18 cellular contexts compared by ENCODE assay signal in genomic region chr7:107588529-107589130, GRCh38. TPM values are rescaled to one million over a fixed set of nuclear protein-coding genes. Genes with fewer than 3 reads are reported as not detected.
DNase-seq lines count a peak whose midpoint lies in the region; ATAC-seq, FAIRE-seq and TF ChIP-seq lines count a peak whose summit lies in the region.
"Had no signal": no experiment of that assay in that cellular context is flagged by ENCODE, and none has a peak within 500 bp of the region (broad histone marks: within the 10 kb centered on the region; RNA-seq: fewer than 3 reads in every experiment).

No MANE protein-coding gene starts in this region.

- H3K9me3 ChIP-seq in ascending aorta: no peaks in the 10 kb centered on the region
- no peaks in the 10 kb centered on the region for H3K9me3 ChIP-seq in thoracic aorta
- H3K9me3 ChIP-seq in HepG2 (ENCODE audit: low read length): no peaks in the 10 kb centered on the region
- H3K9me3 ChIP-seq: A549; BLaER1 treated with 17β-estradiol and CSF1 and Interleukin-3, amounts not matched to agents 10 nM and 100 nM; Caco-2 had no signal

- FAIRE-seq in HepG2 (lab: Jason Lieb, UNC): no peak
- FAIRE-seq: A549, D721Med, G401.6, GM12891 had no signal

- WGBS in HepG2 (ENCODE audit: low lambda C conversion rate): 97% methylated on average over 5 of the region's 5 CpGs

- no TSS peak for BruUV-seq in HepG2 (replicated peaks; lab: Mats Ljungman, UMichigan)

- ATAC-seq in thoracic aorta (ENCODE audit: insufficient number of reproducible peaks, low FRiP score, low read depth) (no peak), GM18907 (IDR thresholded peaks at IDR 0.05; ENCODE audit: unreplicated experiment) (no peak), HepG2 (no peak)
- ATAC-seq: A549; CD8-positive, alpha-beta T cell had no signal

- intact Hi-C loops in ascending aorta (cut with DNase I): loop anchor here (10.0 kb wide), 1 partner anchor 306 kb away; the partner anchor contains the start of gene DLD
- intact Hi-C loops in HepG2 (cut with micrococcal nuclease; ENCODE audit: unreplicated experiment): no loop called here

- no peak for TF ChIP-seq EP300 in HepG2 (IDR thresholded peaks at IDR 0.05; ENCODE audit: low read depth in 2 of 2, low read length in 2 of 2)
- no peak for TF ChIP-seq EP300 in HepG2 (CRISPR knock-in tag; IDR thresholded peaks at IDR 0.05; ENCODE audit: borderline replicate concordance)

- DNase-seq in ascending aorta (ENCODE audit: low spot score in 2 of 2): no peak
- DNase-seq in thoracic aorta (ENCODE audit: low spot score): no peak
- no peak for DNase-seq in HepG2 (ENCODE audit: low spot score)
- DNase-seq: AML-193; Caco-2; Calu3; CD4-positive, alpha-beta T cell; CD8-positive, alpha-beta T cell; DMS79 treated with DMSO at 0.1 percent for 48 hours; GF-D8 had no signal

- H3K27me3 ChIP-seq in ascending aorta (no peaks in the 10 kb centered on the region), thoracic aorta (replicated peaks; ENCODE audit: insufficient read depth) (no peaks in the 10 kb centered on the region), HepG2 (ENCODE audit: control insufficient read depth in 1 of 2, insufficient read depth in 2 of 2, low read length in 2 of 2) (no peaks in the 10 kb centered on the region)
- H3K27me3 ChIP-seq: BLaER1 treated with 17β-estradiol and CSF1 and Interleukin-3, amounts not matched to agents 10 nM and 100 nM had no signal

- H3K4me2 ChIP-seq in HepG2 (ENCODE audit: low read depth, low read length): no peak overlapping the region
- H3K4me2 ChIP-seq: A549; BLaER1 treated with 17β-estradiol and CSF1 and Interleukin-3, amounts not matched to agents 10 nM and 100 nM had no signal

- CTCF ChIA-PET in HepG2 (lab: Yijun Ruan, JAX; ENCODE audit: low intra/inter-chr PET ratio, low total read pairs): no interaction called here

- in situ Hi-C loops in HepG2 (cut with HindIII; ENCODE audit: extremely low pct_ligation_motif_present, low pct_unique_long_range_greater_than_20kb): no loop called here

- peaks cover 10 to 16% of the 10 kb centered on the region in 2 donors for H3K36me3 ChIP-seq in ascending aorta
- H3K36me3 ChIP-seq in thoracic aorta: peaks cover 19% of the 10 kb centered on the region
- peaks cover 0 to 12% of the 10 kb centered on the region in 2 experiments; a peak in 1 of 5 replicates for H3K36me3 ChIP-seq in HepG2 (replicated peaks in 1 of 2; ENCODE audit: control insufficient read depth in 1 of 2, insufficient read depth in 2 of 2, low read length in 2 of 2)

- POLR2A ChIA-PET in HepG2 (lab: Yijun Ruan, JAX): no interaction called here

- no peaks in the 10 kb centered on the region for H4K20me1 ChIP-seq in HepG2 (ENCODE audit: insufficient read depth, low read length)
- H4K20me1 ChIP-seq: BLaER1 treated with 17β-estradiol and CSF1 and Interleukin-3, amounts not matched to agents 10 nM and 100 nM had no signal

- TF ChIP-seq RAD21 in HepG2 (CRISPR knock-in tag; IDR thresholded peaks at IDR 0.05): no peak

- H3K4me3 ChIP-seq in ascending aorta (no peak overlapping the region), thoracic aorta (no peak overlapping the region), HepG2 (replicated peaks in 1 of 3; ENCODE audit: insufficient read depth in 1 of 3, low read depth in 2 of 3, low read length in 3 of 3) (no peak overlapping the region)
- H3K4me3 ChIP-seq: A549; BLaER1 treated with 17β-estradiol and CSF1 and Interleukin-3, amounts not matched to agents 10 nM and 100 nM had no signal

- no peak overlapping the region for H2AFZ ChIP-seq in HepG2 (ENCODE audit: low read length)

- no peak for TF ChIP-seq POLR2A in HepG2 (IDR thresholded peaks at IDR 0.05; ENCODE audit: insufficient read depth in 1 of 2, low read depth in 2 of 2, low read length in 2 of 2)

- H3K9ac ChIP-seq in HepG2 (ENCODE audit: insufficient read depth, low read depth, low read length): no peak overlapping the region
- H3K9ac ChIP-seq: BLaER1 treated with 17β-estradiol and CSF1 and Interleukin-3, amounts not matched to agents 10 nM and 100 nM had no signal

- no peaks in the 10 kb centered on the region for H3K79me2 ChIP-seq in HepG2 (ENCODE audit: insufficient read depth, low read length)

- TF ChIP-seq CTCF in ascending aorta (IDR thresholded peaks at IDR 0.05): no peak
- TF ChIP-seq CTCF in thoracic aorta (IDR thresholded peaks at IDR 0.05): no peak
- no peak for TF ChIP-seq CTCF in HepG2 (CRISPR knock-in tag; IDR thresholded peaks at IDR 0.05)

- H3K4me1 ChIP-seq in ascending aorta (peaks cover 0 to 33% of the 10 kb centered on the region in 2 donors), thoracic aorta (ENCODE audit: control insufficient read depth in 1 of 2, low read depth in 2 of 2) (peaks cover 55 to 65% of the 10 kb centered on the region in 2 donors), HepG2 (ENCODE audit: insufficient read depth, low read length) (no peaks in the 10 kb centered on the region)
- H3K4me1 ChIP-seq: A549; BLaER1 treated with 17β-estradiol and CSF1 and Interleukin-3, amounts not matched to agents 10 nM and 100 nM; Caco-2 had no signal

- H3K27ac ChIP-seq in ascending aorta: peak overlapping the region; percentile 8 to 63
- peak overlapping the region; percentile 61 to 73 for H3K27ac ChIP-seq in thoracic aorta
- H3K27ac ChIP-seq in HepG2 (ENCODE audit: extremely low read length, insufficient read depth, low read length): no peak overlapping the region
- H3K27ac ChIP-seq: 22Rv1; A549; BLaER1 treated with 17β-estradiol and CSF1 and Interleukin-3, amounts not matched to agents 10 nM and 100 nM; C4-2B had no signal

RNA-seq across cellular contexts. Expression of gene BCAP29, which starts 8.6 kb away (rescaled TPM):
- total RNA-seq in ascending aorta: 73.2 TPM
- total RNA-seq in thoracic aorta: 100 to 1,000 TPM; 141 to 271 TPM
- total RNA-seq in HepG2 (2016; rRNA removed; fragmentation: Illumina TruSeq; extraction: Trizol): 27.8 and 35.6 TPM in 2 replicates
- 9.7 and 10.3 TPM in 2 replicates for total RNA-seq in HepG2 (2016; cell fraction: cytosol; rRNA removed; fragmentation: Illumina TruSeq; extraction: Trizol; ENCODE audit: low read depth)
- total RNA-seq in HepG2 (2016; cell fraction: insoluble cytoplasmic fraction; rRNA removed; fragmentation: Illumina TruSeq; extraction: Trizol): 24.9 and 34.5 TPM in 2 replicates
- 15.3 and 18.6 TPM in 2 replicates for total RNA-seq in HepG2 (2016; cell fraction: membrane; rRNA removed; fragmentation: Illumina TruSeq; extraction: Trizol)
- total RNA-seq in HepG2 (2016; cell fraction: nucleus; rRNA removed; fragmentation: Illumina TruSeq; extraction: Trizol): 34.2 and 42.0 TPM in 2 replicates
- 11.1 and 15.3 TPM in 2 replicates for polyA plus RNA-seq in HepG2 (2011; rRNA removed)
- polyA plus RNA-seq in HepG2 (2011; cell fraction: cytosol; rRNA removed): 6.6 and 15.3 TPM in 2 replicates
- polyA plus RNA-seq in HepG2 (2011; cell fraction: nucleus; rRNA removed): 5.5 and 6.6 TPM in 2 replicates
- 18.6 and 33.9 TPM in 2 replicates for polyA plus RNA-seq in HepG2 (2012)
- polyA plus RNA-seq in HepG2 (2016; cell fraction: cytosol; fragmentation: Illumina TruSeq; extraction: Trizol; ENCODE audit: low read depth): 12.8 and 13.2 TPM in 2 replicates
- 21.5 and 21.6 TPM in 2 replicates for polyA plus RNA-seq in HepG2 (2016; cell fraction: insoluble cytoplasmic fraction; fragmentation: Illumina TruSeq; extraction: Trizol; ENCODE audit: low read depth)
- 12.1 and 13.0 TPM in 2 replicates for polyA plus RNA-seq in HepG2 (2016; cell fraction: membrane; fragmentation: Illumina TruSeq; extraction: Trizol; ENCODE audit: low read depth)
- polyA plus RNA-seq in HepG2 (2016; cell fraction: nucleus; fragmentation: Illumina TruSeq; extraction: Trizol; ENCODE audit: insufficient read depth, low read depth): 41.8 and 43.2 TPM in 2 replicates
- 6.7 and 10.7 TPM in 2 replicates for polyA minus RNA-seq in HepG2 (2011; rRNA and poly(A)+ RNA removed; ENCODE audit: low replicate concordance)
- polyA minus RNA-seq in HepG2 (2011; cell fraction: cytosol; rRNA and poly(A)+ RNA removed): 9.6 and 10.0 TPM in 2 replicates
- polyA minus RNA-seq in HepG2 (2011; cell fraction: nucleus; rRNA and poly(A)+ RNA removed): 27.8 and 31.9 TPM in 2 replicates

RNA-seq across cellular contexts. Expression of gene DUS4L, which starts 24.9 kb away (rescaled TPM):
- total RNA-seq in ascending aorta (0.75 TPM), thoracic aorta (10 to 100 TPM in 1 of 2 donors, 1 to 10 TPM in 1; 4.7 to 10.3 TPM), HepG2 (2016; rRNA removed; fragmentation: Illumina TruSeq; extraction: Trizol) (9.8 and 10.6 TPM in 2 replicates)
- total RNA-seq in HepG2 (2016; cell fraction: cytosol; rRNA removed; fragmentation: Illumina TruSeq; extraction: Trizol; ENCODE audit: low read depth): 4.9 and 6.6 TPM in 2 replicates
- total RNA-seq in HepG2 (2016; cell fraction: insoluble cytoplasmic fraction; rRNA removed; fragmentation: Illumina TruSeq; extraction: Trizol): 8.8 and 10.7 TPM in 2 replicates
- 7.6 and 9.0 TPM in 2 replicates for total RNA-seq in HepG2 (2016; cell fraction: membrane; rRNA removed; fragmentation: Illumina TruSeq; extraction: Trizol)
- 12.6 and 14.1 TPM in 2 replicates for total RNA-seq in HepG2 (2016; cell fraction: nucleus; rRNA removed; fragmentation: Illumina TruSeq; extraction: Trizol)
- 3.9 and 5.6 TPM in 2 replicates for polyA plus RNA-seq in HepG2 (2011; rRNA removed)
- 2.0 and 2.7 TPM in 2 replicates for polyA plus RNA-seq in HepG2 (2011; cell fraction: cytosol; rRNA removed)
- polyA plus RNA-seq in HepG2 (2011; cell fraction: nucleus; rRNA removed): 4.9 and 5.3 TPM in 2 replicates
- 5.9 and 8.4 TPM in 2 replicates for polyA plus RNA-seq in HepG2 (2012)
- 2.7 and 3.6 TPM in 2 replicates for polyA plus RNA-seq in HepG2 (2016; cell fraction: cytosol; fragmentation: Illumina TruSeq; extraction: Trizol; ENCODE audit: low read depth)
- 10.6 and 11.7 TPM in 2 replicates for polyA plus RNA-seq in HepG2 (2016; cell fraction: insoluble cytoplasmic fraction; fragmentation: Illumina TruSeq; extraction: Trizol; ENCODE audit: low read depth)
- 6.6 and 7.0 TPM in 2 replicates for polyA plus RNA-seq in HepG2 (2016; cell fraction: membrane; fragmentation: Illumina TruSeq; extraction: Trizol; ENCODE audit: low read depth)
- polyA plus RNA-seq in HepG2 (2016; cell fraction: nucleus; fragmentation: Illumina TruSeq; extraction: Trizol; ENCODE audit: insufficient read depth, low read depth): 11.8 and 16.4 TPM in 2 replicates
- 3.5 and 8.4 TPM in 2 replicates for polyA minus RNA-seq in HepG2 (2011; rRNA and poly(A)+ RNA removed; ENCODE audit: low replicate concordance)
- polyA minus RNA-seq in HepG2 (2011; cell fraction: cytosol; rRNA and poly(A)+ RNA removed): 2.2 and 3.5 TPM in 2 replicates
- polyA minus RNA-seq in HepG2 (2011; cell fraction: nucleus; rRNA and poly(A)+ RNA removed): 13.6 and 18.8 TPM in 2 replicates

RNA-seq across cellular contexts. Expression of gene COG5, which starts 24.9 kb away (rescaled TPM):
- 16.8 TPM for total RNA-seq in ascending aorta
- total RNA-seq in thoracic aorta: 10 to 100 TPM; 52.5 to 72.4 TPM
- total RNA-seq in HepG2 (2016; rRNA removed; fragmentation: Illumina TruSeq; extraction: Trizol): 31.3 and 50.0 TPM in 2 replicates
- 6.1 and 6.8 TPM in 2 replicates for total RNA-seq in HepG2 (2016; cell fraction: cytosol; rRNA removed; fragmentation: Illumina TruSeq; extraction: Trizol; ENCODE audit: low read depth)
- 31.5 and 51.4 TPM in 2 replicates for total RNA-seq in HepG2 (2016; cell fraction: insoluble cytoplasmic fraction; rRNA removed; fragmentation: Illumina TruSeq; extraction: Trizol)
- 7.1 and 7.8 TPM in 2 replicates for total RNA-seq in HepG2 (2016; cell fraction: membrane; rRNA removed; fragmentation: Illumina TruSeq; extraction: Trizol)
- 69.2 and 71.8 TPM in 2 replicates for total RNA-seq in HepG2 (2016; cell fraction: nucleus; rRNA removed; fragmentation: Illumina TruSeq; extraction: Trizol)
- polyA plus RNA-seq in HepG2 (2011; rRNA removed): 16.0 and 20.4 TPM in 2 replicates
- 10.2 and 16.7 TPM in 2 replicates for polyA plus RNA-seq in HepG2 (2011; cell fraction: cytosol; rRNA removed)
- polyA plus RNA-seq in HepG2 (2011; cell fraction: nucleus; rRNA removed): 16.2 and 20.5 TPM in 2 replicates
- polyA plus RNA-seq in HepG2 (2012): 15.0 and 17.6 TPM in 2 replicates
- 0.83 and 0.87 TPM in 2 replicates for polyA plus RNA-seq in HepG2 (2016; cell fraction: cytosol; fragmentation: Illumina TruSeq; extraction: Trizol; ENCODE audit: low read depth)
- 26.2 and 32.7 TPM in 2 replicates for polyA plus RNA-seq in HepG2 (2016; cell fraction: insoluble cytoplasmic fraction; fragmentation: Illumina TruSeq; extraction: Trizol; ENCODE audit: low read depth)
- 2.2 and 2.3 TPM in 2 replicates for polyA plus RNA-seq in HepG2 (2016; cell fraction: membrane; fragmentation: Illumina TruSeq; extraction: Trizol; ENCODE audit: low read depth)
- polyA plus RNA-seq in HepG2 (2016; cell fraction: nucleus; fragmentation: Illumina TruSeq; extraction: Trizol; ENCODE audit: insufficient read depth, low read depth): 16.4 and 19.9 TPM in 2 replicates
- 15.6 and 20.7 TPM in 2 replicates for polyA minus RNA-seq in HepG2 (2011; rRNA and poly(A)+ RNA removed; ENCODE audit: low replicate concordance)
- polyA minus RNA-seq in HepG2 (2011; cell fraction: cytosol; rRNA and poly(A)+ RNA removed): 18.6 and 26.5 TPM in 2 replicates
- 95.6 and 135 TPM in 2 replicates for polyA minus RNA-seq in HepG2 (2011; cell fraction: nucleus; rRNA and poly(A)+ RNA removed)
